In the genomic region with DNA sequence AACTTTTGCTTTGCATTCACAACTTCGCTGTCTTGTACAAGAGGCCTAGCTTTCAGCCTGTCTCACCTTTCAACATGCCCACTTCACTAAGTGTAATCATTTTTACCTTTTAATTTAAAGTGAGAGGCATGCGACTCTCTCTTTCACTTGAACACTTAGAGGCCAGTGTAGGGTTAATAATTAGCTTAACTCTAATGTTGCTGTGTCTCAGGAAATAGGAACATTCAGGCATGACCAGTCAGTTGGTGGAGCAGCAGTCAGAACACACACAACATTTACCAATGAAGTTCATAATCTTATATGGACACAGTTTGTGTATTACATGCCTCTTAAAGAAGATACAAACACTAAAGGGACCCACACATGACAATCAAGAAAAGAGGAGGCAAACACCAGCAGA, we compare ENCODE assay signal across 32 cellular contexts. TPM values are rescaled to one million over a fixed set of nuclear protein-coding genes. Genes with fewer than 3 reads are reported as not detected.
DNase-seq lines count a peak whose midpoint lies in the region; ATAC-seq and TF ChIP-seq lines count a peak whose summit lies in the region.
"Had no signal": no experiment of that assay in that cellular context is flagged by ENCODE, and none has a peak within 500 bp of the region (broad histone marks: within the 10 kb centered on the region; RNA-seq: fewer than 3 reads in every experiment).

No MANE protein-coding gene starts in this region.

- no peaks in the 10 kb centered on the region for H3K9me3 ChIP-seq in CD4-positive, alpha-beta memory T cell (ENCODE audit: control insufficient read depth in 1 of 2, low read length in 2 of 2)
- H3K9me3 ChIP-seq: esophagus squamous epithelium, gastrocnemius medialis, left ventricle myocardium inferior, neutrophil had no signal

- H3K4me3 Mint-ChIP-seq in chondrocyte (ENCODE audit: unreplicated experiment) = no peak overlapping the region
- no peak overlapping the region for H3K4me3 Mint-ChIP-seq in CD4-positive, alpha-beta memory T cell
- H3K4me3 Mint-ChIP-seq: endodermal cell; IgD-negative memory B cell; stimulated activated effector memory CD8-positive, alpha-beta T cell treated with anti-CD3 and anti-CD28 coated beads, Interleukin-12 subunit alpha, Interleukin-12 subunit beta, amount 100 ng/mL, for 72 hours; T-helper 2 cell treated with Interferon-gamma antibody and Interleukin-4, amounts not matched to agents 5 μg/mL and 100 μg/mL, for 36 hours; type B pancreatic cell had no signal

- no peaks in the 10 kb centered on the region for H3K4me1 Mint-ChIP-seq in chondrocyte (ENCODE audit: low read depth)
- no peaks in the 10 kb centered on the region for H3K4me1 Mint-ChIP-seq in CD4-positive, alpha-beta memory T cell
- H3K4me1 Mint-ChIP-seq: endodermal cell; IgD-negative memory B cell; stimulated activated effector memory CD8-positive, alpha-beta T cell treated with anti-CD3 and anti-CD28 coated beads, Interleukin-12 subunit alpha, Interleukin-12 subunit beta, amount 100 ng/mL, for 72 hours had no signal

- peaks cover 15% of the 10 kb centered on the region for H3K27me3 Mint-ChIP-seq in chondrocyte (ENCODE audit: low read depth)
- no peaks in the 10 kb centered on the region for H3K27me3 Mint-ChIP-seq in CD4-positive, alpha-beta memory T cell
- H3K27me3 Mint-ChIP-seq: IgD-negative memory B cell, type B pancreatic cell had no signal

- no peak overlapping the region for H3K4me3 ChIP-seq in CD4-positive, alpha-beta memory T cell (ENCODE audit: low read length in 2 of 2)
- H3K4me3 ChIP-seq: esophagus squamous epithelium, gastrocnemius medialis, hepatocyte, left ventricle myocardium inferior had no signal

- no peak overlapping the region for H3K27ac ChIP-seq in caudate nucleus (ENCODE audit: low read depth, low read length)
- H3K27ac ChIP-seq in CD4-positive, alpha-beta memory T cell (ENCODE audit: low read depth, low read length) = no peak overlapping the region
- H3K27ac ChIP-seq: C4-2B, esophagus squamous epithelium, gastrocnemius medialis, hepatocyte, left ventricle myocardium inferior, neutrophil had no signal

- H3K36me3 ChIP-seq in CD4-positive, alpha-beta memory T cell (ENCODE audit: insufficient read depth, low read length) = no peaks in the 10 kb centered on the region
- H3K36me3 ChIP-seq: esophagus squamous epithelium, gastrocnemius medialis, left ventricle myocardium inferior, neutrophil had no signal

- ATAC-seq in GM18870 (IDR thresholded peaks at IDR 0.05; ENCODE audit: unreplicated experiment) = peak; percentile 80
- peak; percentile 58 for ATAC-seq in GM21529 (IDR thresholded peaks at IDR 0.05; ENCODE audit: unreplicated experiment)
- ATAC-seq in HG03354 (IDR thresholded peaks at IDR 0.05; ENCODE audit: poor library complexity, severe bottlenecking, unreplicated experiment) = peak; percentile 78
- ATAC-seq: gastrocnemius medialis; PC-3; Right ventricle myocardium inferior; sciatic nerve; stimulated activated effector memory CD8-positive, alpha-beta T cell treated with anti-CD3 and anti-CD28 coated beads, Interleukin-12 subunit alpha, Interleukin-12 subunit beta, amount 100 ng/mL, for 72 hours had no signal

- H3K27me3 ChIP-seq in CD4-positive, alpha-beta memory T cell (ENCODE audit: insufficient read depth, low read length) = no peaks in the 10 kb centered on the region
- H3K27me3 ChIP-seq: esophagus squamous epithelium, gastrocnemius medialis, hepatocyte, neutrophil had no signal

- H3K4me1 ChIP-seq in CD4-positive, alpha-beta memory T cell (ENCODE audit: insufficient read depth, low read length) = no peaks in the 10 kb centered on the region
- H3K4me1 ChIP-seq: esophagus squamous epithelium, gastrocnemius medialis, left ventricle myocardium inferior had no signal

- peak; percentile 34 for DNase-seq in kidney tubule cell (ENCODE audit: low spot score)
- DNase-seq in chondrocyte (ENCODE audit: low spot score) = no peak
- no peak for DNase-seq in caudate nucleus (lab: John Stamatoyannopoulos, UW)
- no peak for DNase-seq in CD4-positive, alpha-beta memory T cell
- DNase-seq: activated CD4-positive, alpha-beta T cell treated with anti-CD3 and anti-CD28 coated beads for 4 hours; activated gamma-delta T cell; activated T-cell treated with anti-CD3 and anti-CD28 coated beads, Interleukin-2, amount 50 U/mL, for 1 hour; Calu3; endodermal cell; esophagus squamous epithelium; gastrocnemius medialis; left ventricle myocardium inferior; NCI-H1092; NCI-H187 treated with DMSO at 0.1 percent for 48 hours; NCI-H524 treated with DMSO at 0.1 percent for 48 hours; NK-92 treated with Interleukin-12 subunit alpha and Interleukin-12 subunit beta, amount 100 ng/mL, for 24 hours; PC-3; stimulated activated CD4-positive, alpha-beta T cell treated with anti-CD3 and anti-CD28 coated beads, Interleukin-4, amount 100 ng/mL, for 24 hours had no signal

- CTCF ChIA-PET in CD4-positive, alpha-beta memory T cell (lab: Charles Lee; ENCODE audit: partially characterized antibody) = no interaction called here

- intact Hi-C loops in CD4-positive, alpha-beta memory T cell (cut with micrococcal nuclease) = no loop called here

- POLR2A ChIA-PET in CD4-positive, alpha-beta memory T cell (lab: Charles Lee; ENCODE audit: partially characterized antibody) = no interaction called here

- H3K9me3 Mint-ChIP-seq in chondrocyte (ENCODE audit: low read depth) = peaks cover 8% of the 10 kb centered on the region
- H3K9me3 Mint-ChIP-seq in CD4-positive, alpha-beta memory T cell = peaks cover 0 to 8% (median under 1%) of the 10 kb centered on the region in 8 donors
- H3K9me3 Mint-ChIP-seq: endodermal cell, type B pancreatic cell had no signal

- H3K27ac Mint-ChIP-seq in chondrocyte (ENCODE audit: unreplicated experiment) = no peak overlapping the region
- no peak overlapping the region for H3K27ac Mint-ChIP-seq in CD4-positive, alpha-beta memory T cell
- H3K27ac Mint-ChIP-seq: endodermal cell; IgD-negative memory B cell; stimulated activated effector memory CD8-positive, alpha-beta T cell treated with anti-CD3 and anti-CD28 coated beads, Interleukin-12 subunit alpha, Interleukin-12 subunit beta, amount 100 ng/mL, for 72 hours; T-helper 2 cell treated with Interferon-gamma antibody and Interleukin-4, amounts not matched to agents 5 μg/mL and 100 μg/mL, for 36 hours; type B pancreatic cell had no signal

- no peak for TF ChIP-seq CTCF in chondrocyte (IDR thresholded peaks at IDR 0.05)

- peaks cover 5% of the 10 kb centered on the region for H3K36me3 Mint-ChIP-seq in chondrocyte (ENCODE audit: low read depth)
- H3K36me3 Mint-ChIP-seq in CD4-positive, alpha-beta memory T cell = no peaks in the 10 kb centered on the region
- H3K36me3 Mint-ChIP-seq: IgD-negative memory B cell; stimulated activated effector memory CD8-positive, alpha-beta T cell treated with anti-CD3 and anti-CD28 coated beads, Interleukin-12 subunit alpha, Interleukin-12 subunit beta, amount 100 ng/mL, for 72 hours; type B pancreatic cell had no signal

RNA-seq across cellular contexts. Expression of a gene that starts 47.6 kb away (rescaled TPM):
- 0.57 to 1.2 TPM (median 0.65 TPM) in 3 replicates for total RNA-seq in chondrocyte
- total RNA-seq in CD4-positive, alpha-beta memory T cell = not detected
- not detected for polyA plus RNA-seq in CD4-positive, alpha-beta memory T cell
- total RNA-seq: activated CD8-positive, alpha-beta memory T cell treated with anti-CD3 and anti-CD28 coated beads for 36 hours; Calu3; gastrocnemius medialis; left ventricle myocardium inferior; PC-3; Right ventricle myocardium inferior; subcutaneous adipose tissue had no signal
- polyA plus RNA-seq: hepatocyte, IgD-negative memory B cell had no signal
